ENCODE assay signal across 21 cellular contexts in the genomic region with DNA sequence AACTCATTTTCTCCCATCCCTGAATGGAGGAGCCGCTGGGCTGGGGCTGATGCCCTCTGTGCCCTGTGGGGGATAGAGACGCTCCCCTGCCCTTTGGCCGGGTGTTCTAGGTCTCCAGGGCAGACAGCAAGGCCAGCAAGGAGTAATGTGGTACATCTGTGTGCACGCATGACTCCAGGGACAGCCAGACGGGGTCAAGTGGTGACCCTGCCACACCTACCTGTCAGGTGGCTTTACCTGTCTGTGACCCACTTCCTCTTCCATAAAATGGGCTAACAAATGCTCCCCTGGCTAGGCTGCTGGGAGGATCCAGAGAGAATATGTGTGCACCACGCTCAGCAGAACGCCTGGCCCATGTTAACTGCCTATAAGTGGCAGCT. TPM values are rescaled to one million over a fixed set of nuclear protein-coding genes. Genes with fewer than 3 reads are reported as not detected.
"Had no signal": no experiment of that assay in that cellular context is flagged by ENCODE, and none has a peak within 500 bp of the region (broad histone marks: within the 10 kb centered on the region; RNA-seq: fewer than 3 reads in every experiment).

No MANE protein-coding gene starts in this region.

- H3K36me3 Mint-ChIP-seq: activated naive CD8-positive, alpha-beta T cell treated with anti-CD3 and anti-CD28 coated beads, Interleukin-2, amount 10 ng/mL, durations not matched to agents 7 days and 5 days; naive B cell had no signal

- H3K27ac Mint-ChIP-seq: activated naive CD8-positive, alpha-beta T cell treated with anti-CD3 and anti-CD28 coated beads, Interleukin-2, amount 10 ng/mL, durations not matched to agents 7 days and 5 days; activated T-helper 1 cell treated with anti-CD3 and anti-CD28 coated beads, Interleukin-12 subunit alpha, Interleukin-12 subunit beta, Interleukin-2, Interleukin-4 antibody, amounts not matched to agents 30 ng/mL and 10 ng/mL and 1 ng/mL, durations not matched to agents 14 hours and 24 hours and 36 hours had no signal

- H3K27ac ChIP-seq: brain microvascular endothelial cell, epithelial cell of prostate, heart right ventricle, neutrophil, parathyroid adenoma, uterus had no signal

- H3K27me3 ChIP-seq: brain microvascular endothelial cell, uterus had no signal

- H3K9me3 Mint-ChIP-seq: activated naive CD8-positive, alpha-beta T cell treated with anti-CD3 and anti-CD28 coated beads, Interleukin-2, amount 10 ng/mL, durations not matched to agents 7 days and 5 days; activated T-helper 1 cell treated with anti-CD3 and anti-CD28 coated beads, Interleukin-12 subunit alpha, Interleukin-12 subunit beta, Interleukin-2, Interleukin-4 antibody, amounts not matched to agents 30 ng/mL and 10 ng/mL and 1 ng/mL, durations not matched to agents 14 hours and 24 hours and 36 hours; central memory CD8-positive, alpha-beta T cell; naive B cell had no signal

- H3K4me3 Mint-ChIP-seq: activated naive CD8-positive, alpha-beta T cell treated with anti-CD3 and anti-CD28 coated beads, Interleukin-2, amount 10 ng/mL, durations not matched to agents 7 days and 5 days; activated T-helper 1 cell treated with anti-CD3 and anti-CD28 coated beads, Interleukin-12 subunit alpha, Interleukin-12 subunit beta, Interleukin-2, Interleukin-4 antibody, amounts not matched to agents 30 ng/mL and 10 ng/mL and 1 ng/mL, durations not matched to agents 14 hours and 24 hours and 36 hours; central memory CD8-positive, alpha-beta T cell; naive B cell had no signal

- H3K36me3 ChIP-seq: brain microvascular endothelial cell, heart right ventricle, neutrophil, uterus had no signal

- H3K9me3 ChIP-seq: heart right ventricle, neutrophil, uterus had no signal

- H3K9ac ChIP-seq: parathyroid adenoma had no signal

- ATAC-seq: activated CD4-positive, CD25-positive, alpha-beta regulatory T cell treated with anti-CD3 and anti-CD28 coated beads, Interleukin-2, amount 50 U/mL, for 24 hours had no signal

- H3K4me3 ChIP-seq: uterus had no signal

- DNase-seq: activated CD4-positive, alpha-beta T cell treated with anti-CD3 and anti-CD28 coated beads, Interleukin-2, amount 50 U/mL, for 1 hour; activated naive CD8-positive, alpha-beta T cell treated with anti-CD3 and anti-CD28 coated beads, Interleukin-2, amount 10 ng/mL, durations not matched to agents 7 days and 5 days; brain microvascular endothelial cell; cortex of kidney; effector CD8-positive, alpha-beta T cell; heart right ventricle; naive B cell; stimulated activated CD4-positive, alpha-beta T cell treated with anti-CD3 and anti-CD28 coated beads, Interleukin-1b, Interleukin-23, amount 100 ng/mL, for 48 hours; uterus had no signal

- FAIRE-seq: frontal cortex, islet of Langerhans had no signal

- H3K4me1 ChIP-seq: uterus had no signal

- H3K4me1 Mint-ChIP-seq: central memory CD8-positive, alpha-beta T cell; naive B cell had no signal

RNA-seq across cellular contexts. Expression of a gene that starts 35.4 kb away (rescaled TPM):
- total RNA-seq: activated CD8-positive, alpha-beta memory T cell treated with anti-CD3 and anti-CD28 coated beads for 36 hours; activated naive CD8-positive, alpha-beta T cell treated with anti-CD3 and anti-CD28 coated beads, Interleukin-2, amount 10 ng/mL, durations not matched to agents 7 days and 5 days; activated T-helper 1 cell treated with anti-CD3 and anti-CD28 coated beads, Interleukin-12 subunit alpha, Interleukin-12 subunit beta, Interleukin-2, Interleukin-4 antibody, amounts not matched to agents 30 ng/mL and 10 ng/mL and 1 ng/mL, durations not matched to agents 14 hours and 24 hours and 36 hours; frontal cortex; heart right ventricle; left lobe of liver; lung microvascular endothelial cell; renal cortical epithelial cell; uterus had no signal
- polyA plus RNA-seq: heart right ventricle had no signal
